In genomic region chr4:986949-987688, GRCh38 we compare ENCODE assay signal across 1 cellular context.
TF ChIP-seq lines count a peak whose summit lies in the region.

TSS of gene IDUA (plus strand) at chr4:987044. CDS start at chr4:987085, 41 bp downstream.

TF ChIP-seq in GM12878, 131 proteins besides CTCF, POLR2A, EP300 and RAD21 (continued from another document):
- no peak for TF ChIP-seq CUX1 (IDR thresholded peaks at IDR 0.05; ENCODE audit: insufficient replicate concordance, low read depth, low read length)
